11 cellular contexts compared by ENCODE assay signal in the genomic region with DNA sequence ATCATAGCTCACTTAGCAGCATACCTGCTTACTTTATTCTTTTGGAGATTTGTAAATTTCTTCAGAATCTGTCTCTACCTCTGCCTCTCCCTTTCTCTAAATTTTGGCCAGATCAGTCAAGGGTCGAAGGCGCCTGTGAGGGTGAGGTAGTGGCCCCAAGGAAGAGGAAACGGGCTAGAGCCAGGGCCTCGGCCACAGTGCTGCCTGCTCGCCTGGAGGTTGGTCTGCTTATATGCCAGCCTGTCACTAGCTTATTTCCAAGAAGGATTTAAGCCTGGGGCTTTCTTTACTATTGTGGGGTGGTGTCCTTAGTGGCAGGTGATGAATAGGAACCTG. TPM values are rescaled to one million over a fixed set of nuclear protein-coding genes. Genes with fewer than 3 reads are reported as not detected.
DNase-seq lines count a peak whose midpoint lies in the region; ATAC-seq, FAIRE-seq and TF ChIP-seq lines count a peak whose summit lies in the region.
"Had no signal": no experiment of that assay in that cellular context is flagged by ENCODE, and none has a peak within 500 bp of the region (broad histone marks: within the 10 kb centered on the region; RNA-seq: fewer than 3 reads in every experiment).

No MANE protein-coding gene starts in this region.

- H3K9me3 ChIP-seq in A549 (no peaks in the 10 kb centered on the region), OCI-LY3 (ENCODE audit: insufficient read depth, low read length) (no peaks in the 10 kb centered on the region), ovary (no peaks in the 10 kb centered on the region)
- H3K9me3 ChIP-seq: BE2C had no signal

- CTCF ChIA-PET in A549 (lab: Yijun Ruan, JAX) = interaction anchor here (0.5 to 5.7 kb wide), 41 partner anchors 9 to 868 kb away, joined by 3 to 70 read pairs (median 4); partner anchors contain the start of gene CENPS

- H3K27ac ChIP-seq in A549 = peak overlapping the region in 1 of 2 experiments; percentile 15; a peak in 1 of 6 replicates
- no peak overlapping the region for H3K27ac ChIP-seq in OCI-LY3 (ENCODE audit: low read length)
- H3K27ac ChIP-seq in epithelial cell of prostate = peak overlapping the region; percentile 94
- H3K27ac ChIP-seq in ovary = no peak overlapping the region

- H4K20me1 ChIP-seq in OCI-LY3 (ENCODE audit: insufficient read depth, low read length) = peaks cover 17% of the 10 kb centered on the region

- TF ChIP-seq EP300 in A549 (IDR thresholded peaks at IDR 0.05) (no peak), ovary (IDR thresholded peaks at IDR 0.05) (no peak)

- H3K36me3 ChIP-seq in OCI-LY3 (replicated peaks; ENCODE audit: low read depth, low read length) = peaks cover 4% of the 10 kb centered on the region
- H3K36me3 ChIP-seq in ovary = no peaks in the 10 kb centered on the region
- H3K36me3 ChIP-seq: BE2C had no signal

- peaks cover 10% of the 10 kb centered on the region for H3K79me2 ChIP-seq in OCI-LY3 (ENCODE audit: low read length)

- peak overlapping the region; percentile 79; the same call in 2 of the 3 replicates for H3K4me2 ChIP-seq in A549
- peak overlapping the region; percentile 100 for H3K4me2 ChIP-seq in OCI-LY3 (ENCODE audit: low read length)

- DNase-seq in A549 (ENCODE audit: low read depth in 1 of 2, low spot score in 1 of 2) (no peak), epithelial cell of prostate (ENCODE audit: low read depth, low spot score) (no peak), frontal cortex (ENCODE audit: low spot score in 2 of 2) (no peak), ovary (no peak), midbrain (lab: John Stamatoyannopoulos, UW) (no peak)
- DNase-seq: cerebellar nuclear complex had no signal

- H2AFZ ChIP-seq in OCI-LY3 (ENCODE audit: low read depth, low read length) = no peak overlapping the region

- TF ChIP-seq POLR2A in A549 (IDR thresholded peaks at IDR 0.05; ENCODE audit: low read length) = no peak
- TF ChIP-seq POLR2A in ovary (IDR thresholded peaks at IDR 0.05) = no peak

- POLR2A ChIA-PET in A549 (lab: Yijun Ruan, JAX) = interaction anchor here (1.9 kb wide), 1 partner anchor 64 kb away, joined by 6 read pairs; the partner anchor contains the start of gene CENPS

- WGBS in A549 (ENCODE audit: missing lambda C conversion rate) = 86% methylated on average over 5 of the region's 5 CpGs
- 79 to 86% (median 82%) methylated on average over 5 of the region's 5 CpGs for WGBS in ovary, 3 donors

- H3K4me3 ChIP-seq in A549 (no peak overlapping the region), OCI-LY3 (ENCODE audit: low read length) (peak overlapping the region; percentile 83; the same call in 1 of the 2 replicates), ovary (no peak overlapping the region)

- intact Hi-C loops in ovary (cut with DNase I) = no loop called here

- no peak for TF ChIP-seq RAD21 in A549 (conservative IDR thresholded peaks at IDR 0.05 in 1 of 2, IDR thresholded peaks at IDR 0.05 in 1 of 2)

- no peak for TF ChIP-seq CTCF in A549 (IDR thresholded peaks at IDR 0.05)
- TF ChIP-seq CTCF in OCI-LY3 (IDR thresholded peaks at IDR 0.05; ENCODE audit: low read depth, low read length) = no peak
- TF ChIP-seq CTCF in ovary (IDR thresholded peaks at IDR 0.05) = no peak

- ATAC-seq in A549 (peak; percentile 51 to 68; a peak in 4 of 6 replicates), GM18873 (IDR thresholded peaks at IDR 0.05; ENCODE audit: low FRiP score, unreplicated experiment) (peak; percentile 12), HG03457 (IDR thresholded peaks at IDR 0.05; ENCODE audit: unreplicated experiment) (no peak)

- H3K27me3 ChIP-seq in OCI-LY3 (ENCODE audit: low read depth, low read length) (no peaks in the 10 kb centered on the region), ovary (no peaks in the 10 kb centered on the region)
- H3K27me3 ChIP-seq: BE2C had no signal

- no peak overlapping the region; the same call in 1 of the 2 replicates for H3K9ac ChIP-seq in OCI-LY3 (ENCODE audit: low read length)

- FAIRE-seq in A549 (lab: Jason Lieb, UNC) (no peak), frontal cortex (lab: Jason Lieb, UNC) (no peak)

- peaks cover 5% of the 10 kb centered on the region; the same call in 2 of the 3 replicates for H3K4me1 ChIP-seq in A549
- peaks cover 22% of the 10 kb centered on the region for H3K4me1 ChIP-seq in OCI-LY3 (ENCODE audit: low read length)
- peaks cover 2% of the 10 kb centered on the region for H3K4me1 ChIP-seq in ovary (ENCODE audit: insufficient read depth)

TF ChIP-seq in A549, 52 proteins besides CTCF, POLR2A, EP300 and RAD21:
- TF ChIP-seq RARB (CRISPR knock-in tag; IDR thresholded peaks at IDR 0.05) (no peak), GATA3 (IDR thresholded peaks at IDR 0.05; ENCODE audit: borderline replicate concordance) (no peak), CBX8 (IDR thresholded peaks at IDR 0.05) (no peak), ZNF302 (CRISPR knock-in tag; IDR thresholded peaks at IDR 0.05) (no peak), MYC (IDR thresholded peaks at IDR 0.05; ENCODE audit: borderline replicate concordance, low read length) (no peak), ESRRA (IDR thresholded peaks at IDR 0.05; ENCODE audit: borderline replicate concordance, low read length) (no peak), ZFP36 (IDR thresholded peaks at IDR 0.05; ENCODE audit: borderline replicate concordance, partially characterized antibody) (no peak), ELK1 (IDR thresholded peaks at IDR 0.05; ENCODE audit: low read depth, low read length) (no peak), MAFK (IDR thresholded peaks at IDR 0.05; ENCODE audit: partially characterized antibody) (no peak), FOSB (CRISPR knock-in tag; IDR thresholded peaks at IDR 0.05) (no peak), CEBPB (IDR thresholded peaks at IDR 0.05) (no peak), EHF (CRISPR knock-in tag; IDR thresholded peaks at IDR 0.05) (no peak), NPAS2 (CRISPR knock-in tag; IDR thresholded peaks at IDR 0.05; ENCODE audit: borderline replicate concordance) (no peak), RFX5 (IDR thresholded peaks at IDR 0.05) (no peak)
- TF ChIP-seq, protein P1, sequence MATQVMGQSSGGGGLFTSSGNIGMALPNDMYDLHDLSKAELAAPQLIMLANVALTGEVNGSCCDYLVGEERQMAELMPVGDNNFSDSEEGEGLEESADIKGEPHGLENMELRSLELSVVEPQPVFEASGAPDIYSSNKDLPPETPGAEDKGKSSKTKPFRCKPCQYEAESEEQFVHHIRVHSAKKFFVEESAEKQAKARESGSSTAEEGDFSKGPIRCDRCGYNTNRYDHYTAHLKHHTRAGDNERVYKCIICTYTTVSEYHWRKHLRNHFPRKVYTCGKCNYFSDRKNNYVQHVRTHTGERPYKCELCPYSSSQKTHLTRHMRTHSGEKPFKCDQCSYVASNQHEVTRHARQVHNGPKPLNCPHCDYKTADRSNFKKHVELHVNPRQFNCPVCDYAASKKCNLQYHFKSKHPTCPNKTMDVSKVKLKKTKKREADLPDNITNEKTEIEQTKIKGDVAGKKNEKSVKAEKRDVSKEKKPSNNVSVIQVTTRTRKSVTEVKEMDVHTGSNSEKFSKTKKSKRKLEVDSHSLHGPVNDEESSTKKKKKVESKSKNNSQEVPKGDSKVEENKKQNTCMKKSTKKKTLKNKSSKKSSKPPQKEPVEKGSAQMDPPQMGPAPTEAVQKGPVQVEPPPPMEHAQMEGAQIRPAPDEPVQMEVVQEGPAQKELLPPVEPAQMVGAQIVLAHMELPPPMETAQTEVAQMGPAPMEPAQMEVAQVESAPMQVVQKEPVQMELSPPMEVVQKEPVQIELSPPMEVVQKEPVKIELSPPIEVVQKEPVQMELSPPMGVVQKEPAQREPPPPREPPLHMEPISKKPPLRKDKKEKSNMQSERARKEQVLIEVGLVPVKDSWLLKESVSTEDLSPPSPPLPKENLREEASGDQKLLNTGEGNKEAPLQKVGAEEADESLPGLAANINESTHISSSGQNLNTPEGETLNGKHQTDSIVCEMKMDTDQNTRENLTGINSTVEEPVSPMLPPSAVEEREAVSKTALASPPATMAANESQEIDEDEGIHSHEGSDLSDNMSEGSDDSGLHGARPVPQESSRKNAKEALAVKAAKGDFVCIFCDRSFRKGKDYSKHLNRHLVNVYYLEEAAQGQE (IDR thresholded peaks at IDR 0.05) = no peak
TF ChIP-seq in A549: peak in this region for 0.

RNA-seq across cellular contexts. Expression of gene PEX14, which starts 19.6 kb away (rescaled TPM):
- polyA plus RNA-seq in A549 (2011; rRNA removed) = 4.2 and 7.7 TPM in 2 replicates
- polyA plus RNA-seq in A549 (2012; cell fraction: cytosol; rRNA removed) = 16.5 and 17.6 TPM in 2 replicates
- 22.5 and 28.6 TPM in 2 replicates for polyA plus RNA-seq in A549 (2012; cell fraction: nucleus; rRNA removed)
- polyA plus RNA-seq in A549 (2017; fragmentation: RNase III; extraction: RNeasy Plus Mini Kit Qiagen cat#74134 plus additional on column Dnase treatment) = 12.5 to 15.0 TPM (median 13.5 TPM) in 3 replicates
- 5.5 and 5.6 TPM in 2 replicates for polyA minus RNA-seq in A549 (2011; rRNA and poly(A)+ RNA removed)
- 6.1 TPM for total RNA-seq in frontal cortex
- total RNA-seq in ovary = 10 to 100 TPM in 6 of 7 donors, 1 to 10 TPM in 1; 7.5 to 22.9 (median 16.7) TPM
- 10 to 100 TPM in 1 of 2 donors, 1 to 10 TPM in 1; 3.3 to 19.6 TPM for polyA plus RNA-seq in ovary

RNA-seq across cellular contexts. Expression of gene DFFA, which starts 22.1 kb away (rescaled TPM):
- 28.5 and 30.0 TPM in 2 replicates for polyA plus RNA-seq in A549 (2011; rRNA removed)
- polyA plus RNA-seq in A549 (2012; cell fraction: cytosol; rRNA removed) = 21.8 and 21.9 TPM in 2 replicates
- 11.4 and 13.4 TPM in 2 replicates for polyA plus RNA-seq in A549 (2012; cell fraction: nucleus; rRNA removed)
- 28.2 to 31.7 TPM (median 30.1 TPM) in 3 replicates for polyA plus RNA-seq in A549 (2017; fragmentation: RNase III; extraction: RNeasy Plus Mini Kit Qiagen cat#74134 plus additional on column Dnase treatment)
- 24.1 and 29.3 TPM in 2 replicates for polyA minus RNA-seq in A549 (2011; rRNA and poly(A)+ RNA removed)
- 29.8 TPM for total RNA-seq in frontal cortex
- total RNA-seq in ovary = 10 to 100 TPM; 14.8 to 37.4 (median 33.0) TPM
- 10 to 100 TPM; 17.7 to 36.7 TPM for polyA plus RNA-seq in ovary

RNA-seq across cellular contexts. Expression of gene CORT, which starts 44.6 kb away (rescaled TPM):
- polyA plus RNA-seq in A549 (2011; rRNA removed) (0.11 and 0.30 TPM in 2 replicates), A549 (2017; fragmentation: RNase III; extraction: RNeasy Plus Mini Kit Qiagen cat#74134 plus additional on column Dnase treatment) (0.08 to 0.20 TPM (median 0.10 TPM) in 3 replicates), ovary (under 1 TPM in 1 of 2 donors, not detected in 1; 0.11 TPM)
- polyA plus RNA-seq in A549 (2012; cell fraction: cytosol; rRNA removed) = 0.12 and 0.21 TPM in 2 replicates
- polyA plus RNA-seq in A549 (2012; cell fraction: nucleus; rRNA removed) = 0.35 and 0.45 TPM in 2 replicates
- polyA minus RNA-seq in A549 (2011; rRNA and poly(A)+ RNA removed) = 0.24 TPM in 1 of 2 replicates, not detected in the other
- total RNA-seq in frontal cortex (4.9 TPM), ovary (under 1 TPM in 4 of 7 donors, not detected in 3; 0.23 to 0.51 (median 0.44) TPM)
- total RNA-seq: HT-29 had no signal
